ENCODE assay signal across 7 cellular contexts in genomic region chr1:159870704-159871103, GRCh38. TPM values are rescaled to one million over a fixed set of nuclear protein-coding genes. Genes with fewer than 3 reads are reported as not detected.
"Had no signal": no experiment of that assay in that cellular context is flagged by ENCODE, and none has a peak within 500 bp of the region (broad histone marks: within the 10 kb centered on the region; RNA-seq: fewer than 3 reads in every experiment).

No MANE protein-coding gene starts in this region.

- H3K36me3 ChIP-seq: HAP-1 had no signal

- H3K4me1 ChIP-seq: HAP-1 had no signal

- H3K9ac ChIP-seq: GM23248 had no signal

- H3K27ac ChIP-seq: GM23248 had no signal

- DNase-seq: GM23248, GOT3, H7 had no signal

- H3K4me3 ChIP-seq: GM23248, HAP-1 had no signal

- ATAC-seq: HCT116 had no signal

- H2AFZ ChIP-seq: GM23248 had no signal

- H3K4me3 Mint-ChIP-seq: IgD-negative memory B cell had no signal

- H3K9me3 Mint-ChIP-seq: IgD-negative memory B cell had no signal

- H3K4me1 Mint-ChIP-seq: IgD-negative memory B cell had no signal

- H3K36me3 Mint-ChIP-seq: IgD-negative memory B cell had no signal

- H3K9me3 ChIP-seq: HAP-1 had no signal

RNA-seq across cellular contexts. Expression of gene VSIG8, which starts 8.2 kb away (rescaled TPM):
- total RNA-seq: GM23248, H7 had no signal
- polyA plus RNA-seq: GM23248, IgD-negative memory B cell had no signal

RNA-seq across cellular contexts. Expression of gene CFAP45, which starts 29.3 kb away (rescaled TPM):
- total RNA-seq: GM23248, HT-29 had no signal

RNA-seq across cellular contexts. Expression of gene SLAMF8, which starts 44.0 kb away (rescaled TPM):
- total RNA-seq: GM23248, H7, HT-29 had no signal
- polyA plus RNA-seq: GM23248, IgD-negative memory B cell had no signal
